ENCODE assay signal across 7 cellular contexts in genomic region chr11:127381247-127381646, GRCh38.
"Had no signal": no experiment of that assay in that cellular context is flagged by ENCODE, and none has a peak within 500 bp of the region (broad histone marks: within the 10 kb centered on the region; RNA-seq: fewer than 3 reads in every experiment).

No MANE protein-coding gene starts in this region.

- H3K9ac ChIP-seq: KMS-11 had no signal

- H3K4me3 ChIP-seq: GM23338 had no signal

- H3K27ac ChIP-seq: HL-60, KMS-11 had no signal

- DNase-seq: H9, HCEC 1CT, KBM-7 had no signal

- H3K4me2 ChIP-seq: GM23338, KMS-11 had no signal

- ATAC-seq: GM23338, HepG2 had no signal
